ENCODE assay signal across 22 cellular contexts in the genomic region with DNA sequence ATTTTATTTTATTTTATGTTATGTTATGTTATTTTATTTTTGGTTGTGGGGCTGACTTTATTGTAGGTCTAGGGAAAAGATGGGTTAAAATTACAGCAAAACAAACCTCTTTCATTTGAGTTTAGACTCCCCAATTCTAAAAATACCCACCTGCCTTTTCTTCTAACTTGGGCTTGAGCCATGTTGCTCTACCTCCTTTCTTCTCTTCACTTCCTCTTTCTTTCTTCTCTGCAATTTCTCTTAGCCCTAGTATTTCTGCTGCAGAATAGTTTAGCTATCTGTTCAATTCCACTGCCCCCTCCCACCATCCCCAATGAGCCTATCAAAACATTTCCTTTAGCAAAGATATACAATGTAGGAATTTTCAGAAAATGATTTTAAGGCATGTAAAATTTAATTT.
A peak's percentile ranks its signal among the peaks of the same experiment; 100 is the strongest.
DNase-seq lines count a peak whose midpoint lies in the region; ATAC-seq, FAIRE-seq and TF ChIP-seq lines count a peak whose summit lies in the region.
"Had no signal": no experiment of that assay in that cellular context is flagged by ENCODE, and none has a peak within 500 bp of the region (broad histone marks: within the 10 kb centered on the region; RNA-seq: fewer than 3 reads in every experiment).

No MANE protein-coding gene starts in this region.

- H4K20me1 ChIP-seq in SU-DHL-6 (ENCODE audit: low read depth, low read length) (no peaks in the 10 kb centered on the region), smooth muscle cell (ENCODE audit: low read depth) (no peaks in the 10 kb centered on the region)
- H4K20me1 ChIP-seq: BLaER1 treated with 17β-estradiol and CSF1 and Interleukin-3, amounts not matched to agents 10 nM and 100 nM had no signal

- 0 out of 2 replicates have a peak, but pooled peaks cover 4% of the 10 kb centered on the region for H3K9me3 ChIP-seq in SU-DHL-6 (ENCODE audit: insufficient read depth, low read length)
- H3K9me3 ChIP-seq in smooth muscle cell (replicated peaks; ENCODE audit: low read depth): no peaks in the 10 kb centered on the region
- H3K9me3 ChIP-seq: A549; BE2C; BLaER1 treated with 17β-estradiol and CSF1 and Interleukin-3, amounts not matched to agents 10 nM and 100 nM had no signal

- no peaks in the 10 kb centered on the region for H3K36me3 ChIP-seq in SU-DHL-6 (ENCODE audit: low read length)
- no peaks in the 10 kb centered on the region for H3K36me3 ChIP-seq in smooth muscle cell (ENCODE audit: low read depth)
- H3K36me3 ChIP-seq: BE2C; BLaER1 treated with 17β-estradiol and CSF1 and Interleukin-3, amounts not matched to agents 10 nM and 100 nM had no signal

- H3K79me2 ChIP-seq in SU-DHL-6 (ENCODE audit: insufficient read depth, low read length): no peaks in the 10 kb centered on the region
- H3K79me2 ChIP-seq in smooth muscle cell (ENCODE audit: low read depth): no peaks in the 10 kb centered on the region

- H3K27me3 ChIP-seq in SU-DHL-6 (ENCODE audit: low read length) (no peaks in the 10 kb centered on the region), smooth muscle cell (ENCODE audit: low read depth) (no peaks in the 10 kb centered on the region)
- H3K27me3 ChIP-seq: BE2C; BLaER1 treated with 17β-estradiol and CSF1 and Interleukin-3, amounts not matched to agents 10 nM and 100 nM had no signal

- H3K27ac ChIP-seq in SU-DHL-6 (ENCODE audit: low read depth, low read length): no peak overlapping the region
- no peak overlapping the region for H3K27ac ChIP-seq in smooth muscle cell (ENCODE audit: low read depth)
- H3K27ac ChIP-seq: A549; BLaER1 treated with 17β-estradiol and CSF1 and Interleukin-3, amounts not matched to agents 10 nM and 100 nM had no signal

- ATAC-seq in SK-N-SH treated with all-trans-retinoic acid at 6 μM for 48 hours (no peak), GM21737 (IDR thresholded peaks at IDR 0.05; ENCODE audit: unreplicated experiment) (no peak)
- ATAC-seq: A549, GM23338, HCT116 had no signal

- H3K4me2 ChIP-seq in SU-DHL-6 (ENCODE audit: low read depth, low read length, poor library complexity, severe bottlenecking): no peak overlapping the region
- no peak overlapping the region for H3K4me2 ChIP-seq in smooth muscle cell
- H3K4me2 ChIP-seq: A549; BLaER1 treated with 17β-estradiol and CSF1 and Interleukin-3, amounts not matched to agents 10 nM and 100 nM; GM23338 had no signal

- H2AFZ ChIP-seq in SU-DHL-6 (ENCODE audit: low read depth, low read length, severe bottlenecking) (peak overlapping the region; percentile 39), smooth muscle cell (ENCODE audit: low read depth) (no peak overlapping the region)
- H2AFZ ChIP-seq: GM23338 had no signal

- no peak for TF ChIP-seq POLR2A in GM12891 (IDR thresholded peaks at IDR 0.05; ENCODE audit: low read depth, low read length)

- H3K4me3 ChIP-seq in SU-DHL-6 (ENCODE audit: insufficient read depth, low read length, poor library complexity, severe bottlenecking) (no peak overlapping the region), smooth muscle cell (no peak overlapping the region)
- H3K4me3 ChIP-seq: A549; BLaER1 treated with 17β-estradiol and CSF1 and Interleukin-3, amounts not matched to agents 10 nM and 100 nM; GM23338 had no signal

- H3F3A ChIP-seq in SU-DHL-6 (ENCODE audit: insufficient read depth) (no peaks in the 10 kb centered on the region), smooth muscle cell (ENCODE audit: low read depth) (no peaks in the 10 kb centered on the region)

- DNase-seq in GM12891 (ENCODE audit: insufficient read length, low spot score) (no peak), MV-4-11 (lab: John Stamatoyannopoulos, UW) (peak; percentile 9), smooth muscle cell (lab: John Stamatoyannopoulos, UW; ENCODE audit: unreplicated experiment) (no peak)
- DNase-seq: 8988T; ACHN; AML-193; BE2C; Calu3; CD4-positive, alpha-beta T cell; COR-L47; DMS53; DMS79 treated with DMSO at 0.1 percent for 48 hours; GF-D8; H9 had no signal

- no peaks in the 10 kb centered on the region for H3K9me2 ChIP-seq in SU-DHL-6 (replicated peaks; ENCODE audit: insufficient read depth, low read length)

- H3K9ac ChIP-seq in SU-DHL-6 (ENCODE audit: low read length): no peak overlapping the region
- no peak overlapping the region for H3K9ac ChIP-seq in smooth muscle cell (ENCODE audit: low read depth)
- H3K9ac ChIP-seq: BLaER1 treated with 17β-estradiol and CSF1 and Interleukin-3, amounts not matched to agents 10 nM and 100 nM had no signal

- no peak for FAIRE-seq in GM12891 (lab: Jason Lieb, UNC)
- FAIRE-seq: A549, GM19239 had no signal

- TF ChIP-seq CTCF in SU-DHL-6 (IDR thresholded peaks at IDR 0.05; ENCODE audit: insufficient read depth, low read length, poor library complexity, severe bottlenecking) (no peak), smooth muscle cell (IDR thresholded peaks at IDR 0.05; ENCODE audit: borderline replicate concordance, insufficient read depth, poor library complexity, severe bottlenecking) (no peak)

- no peaks in the 10 kb centered on the region for H3K4me1 ChIP-seq in smooth muscle cell (ENCODE audit: low read depth)
- H3K4me1 ChIP-seq: A549; BE2C; BLaER1 treated with 17β-estradiol and CSF1 and Interleukin-3, amounts not matched to agents 10 nM and 100 nM had no signal

TF ChIP-seq in GM12891, 5 proteins besides CTCF, POLR2A, EP300 and RAD21:
- peak; percentile 70 for TF ChIP-seq SPI1 (IDR thresholded peaks at IDR 0.05; ENCODE audit: low read depth, low read length)
- TF ChIP-seq PAX5 (IDR thresholded peaks at IDR 0.05; ENCODE audit: insufficient read depth, low read length, severe bottlenecking): no peak
- TF ChIP-seq POU2F2 (IDR thresholded peaks at IDR 0.05; ENCODE audit: low read depth, low read length): no peak

TF ChIP-seq in SK-N-SH treated with all-trans-retinoic acid at 6 μM for 48 hours, 23 proteins besides CTCF, POLR2A, EP300 and RAD21:
- no peak for TF ChIP-seq ZNF8 (CRISPR knock-in tag; IDR thresholded peaks at IDR 0.05)
- no peak for TF ChIP-seq TOX (CRISPR knock-in tag; IDR thresholded peaks at IDR 0.05; ENCODE audit: borderline replicate concordance)
- no peak for TF ChIP-seq ZC3H10 (CRISPR knock-in tag; IDR thresholded peaks at IDR 0.05)
- no peak for TF ChIP-seq ZFP3 (CRISPR knock-in tag; IDR thresholded peaks at IDR 0.05)
- no peak for TF ChIP-seq ZFP30 (CRISPR knock-in tag; IDR thresholded peaks at IDR 0.05)
- TF ChIP-seq ZNF565 (CRISPR knock-in tag; conservative IDR thresholded peaks at IDR 0.05; ENCODE audit: low read depth): no peak
